ENCODE assay signal across 8 cellular contexts in the genomic region with DNA sequence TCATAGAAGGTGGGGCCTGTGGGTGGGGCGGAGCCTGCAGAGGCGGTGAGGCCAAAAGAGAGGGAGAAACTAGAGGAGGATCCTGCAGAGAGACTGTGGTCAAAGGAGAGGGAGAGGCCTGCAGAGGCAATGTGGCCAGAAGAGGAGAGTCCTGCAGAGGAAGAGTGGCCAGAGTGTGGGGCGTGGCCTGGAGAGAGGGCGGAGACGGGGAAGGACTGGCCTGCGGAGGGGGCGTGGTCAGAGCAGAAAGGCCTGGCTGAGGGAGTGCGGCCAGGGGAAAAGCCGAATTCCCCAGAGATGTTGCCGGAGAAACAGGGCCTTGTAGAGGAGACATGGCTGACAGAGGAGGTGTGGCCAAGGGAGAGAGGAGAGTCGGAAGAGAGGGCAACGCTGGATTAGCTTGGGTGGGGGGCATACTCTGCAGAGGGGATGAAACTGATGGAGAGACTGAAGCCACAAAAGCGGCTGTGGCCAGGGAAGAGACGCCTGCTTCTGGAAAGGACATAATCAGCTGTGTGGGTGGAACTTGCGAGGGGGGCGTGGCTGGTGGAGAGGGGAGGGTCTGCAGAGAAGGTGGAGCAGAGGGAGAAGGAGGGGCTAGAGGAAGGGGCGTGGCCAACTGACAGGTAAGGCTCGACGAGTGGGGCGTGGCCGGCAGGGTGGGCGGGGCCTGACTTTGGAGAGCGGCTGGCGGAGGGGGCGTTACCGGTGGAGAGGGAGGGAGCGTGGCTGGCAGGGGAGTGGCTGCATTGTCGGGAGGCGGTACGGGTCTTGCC. TPM values are rescaled to one million over a fixed set of nuclear protein-coding genes. Genes with fewer than 3 reads are reported as not detected.
A peak's percentile ranks its signal among the peaks of the same experiment; 100 is the strongest.
DNase-seq lines count a peak whose midpoint lies in the region; ATAC-seq and TF ChIP-seq lines count a peak whose summit lies in the region.

No MANE protein-coding gene starts in this region.

- ATAC-seq in left colon, result peak; percentile 57
- no peak for ATAC-seq in HG02870 (IDR thresholded peaks at IDR 0.05; ENCODE audit: unreplicated experiment)

- TF ChIP-seq CTCF in chondrocyte (IDR thresholded peaks at IDR 0.05), result no peak

- no peaks in the 10 kb centered on the region for H3K9me3 Mint-ChIP-seq in chondrocyte (ENCODE audit: low read depth)

- H3K4me1 Mint-ChIP-seq in chondrocyte (ENCODE audit: low read depth), result peaks cover 29% of the 10 kb centered on the region

- peak overlapping the region; percentile 79 for H3K4me3 Mint-ChIP-seq in chondrocyte (ENCODE audit: unreplicated experiment)

- H3K27ac Mint-ChIP-seq in chondrocyte (ENCODE audit: unreplicated experiment), result peak overlapping the region; percentile 95

- intact Hi-C loops in left colon (cut with DNase I, micrococcal nuclease), result no loop called here

- peaks cover 15% of the 10 kb centered on the region for H3K27me3 Mint-ChIP-seq in chondrocyte (ENCODE audit: low read depth)

- DNase-seq in NCI-H1417 (lab: John Stamatoyannopoulos, UW), result peak; percentile 57 to 86 (median 79)
- DNase-seq in NCI-H1417 treated with DMSO at 0.1 percent for 48 hours (lab: John Stamatoyannopoulos, UW), result no peak
- DNase-seq in NCI-H345 treated with DMSO at 0.1 percent for 48 hours (lab: John Stamatoyannopoulos, UW; ENCODE audit: unreplicated experiment), result peak; percentile 39
- DNase-seq in activated CD4-positive, alpha-beta T cell treated with anti-CD3 and anti-CD28 coated beads for 48 hours, result peak; percentile 97
- DNase-seq in chondrocyte (ENCODE audit: low spot score), result peak; percentile 96
- peak; percentile 96 to 99 for DNase-seq in left colon
- DNase-seq in stimulated activated CD4-positive, alpha-beta T cell treated with anti-CD3 and anti-CD28 coated beads, Interleukin-2, amount 100 ng/mL, for 24 hours, result peak; percentile 80 to 88

- H3K36me3 Mint-ChIP-seq in chondrocyte (ENCODE audit: low read depth), result no peaks in the 10 kb centered on the region

RNA-seq across cellular contexts. Expression of a gene that starts 2.5 kb away (rescaled TPM):
- 0.22 to 0.80 TPM (median 0.38 TPM) in 3 replicates for total RNA-seq in chondrocyte
- under 1 TPM; 0.22 to 0.46 TPM for total RNA-seq in left colon

RNA-seq across cellular contexts. Expression of a gene that starts 16.6 kb away (rescaled TPM):
- 1.9 to 6.9 TPM (median 4.8 TPM) in 3 replicates for total RNA-seq in chondrocyte
- total RNA-seq in left colon, result 1 to 10 TPM; 2.7 to 3.1 TPM

RNA-seq across cellular contexts. Expression of a gene that starts 32.0 kb away (rescaled TPM):
- total RNA-seq in chondrocyte (24.4 to 27.5 TPM (median 25.7 TPM) in 3 replicates), left colon (10 to 100 TPM; 27.0 to 29.2 TPM)

RNA-seq across cellular contexts. Expression of a gene that starts 41.7 kb away (rescaled TPM):
- total RNA-seq in chondrocyte (27.4 to 30.6 TPM (median 28.4 TPM) in 3 replicates), left colon (10 to 100 TPM; 10.5 to 13.1 TPM)

RNA-seq across cellular contexts. Expression of a gene that starts 42.9 kb away (rescaled TPM):
- 8.1 to 11.6 TPM (median 11.2 TPM) in 3 replicates for total RNA-seq in chondrocyte
- total RNA-seq in left colon, result under 1 TPM in 1 of 2 donors, not detected in 1; 0.53 TPM
